11 cellular contexts compared by ENCODE assay signal in the genomic region with DNA sequence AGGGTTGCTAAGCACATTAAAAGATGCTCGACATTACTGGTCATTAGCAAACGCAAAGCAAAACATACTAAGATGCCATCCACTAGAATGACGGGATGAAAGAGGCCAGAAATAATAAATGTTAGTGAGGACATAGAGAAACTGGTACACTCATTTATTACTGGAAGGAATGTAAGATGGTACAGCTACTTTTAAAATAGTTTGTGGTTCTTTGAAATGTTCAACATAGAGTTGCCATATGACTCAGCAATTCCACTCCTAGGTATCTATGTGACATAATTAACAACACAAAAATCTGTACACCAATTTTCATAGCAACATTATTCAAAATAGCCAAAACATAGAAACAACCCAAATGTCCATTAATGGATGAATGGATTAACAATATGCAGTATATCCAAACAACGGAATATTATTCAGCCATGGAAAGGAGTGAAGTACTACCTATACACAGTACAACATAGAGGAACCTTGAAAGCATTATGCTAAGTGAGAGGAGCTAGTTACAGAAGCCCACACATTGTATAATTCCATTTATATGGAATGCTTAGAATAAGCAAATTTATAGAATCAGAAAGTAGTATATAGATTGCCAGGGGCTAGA.
A peak's percentile ranks its signal among the peaks of the same experiment; 100 is the strongest.
DNase-seq lines count a peak whose midpoint lies in the region; ATAC-seq lines count a peak whose summit lies in the region.
"Had no signal": no experiment of that assay in that cellular context is flagged by ENCODE, and none has a peak within 500 bp of the region (broad histone marks: within the 10 kb centered on the region; RNA-seq: fewer than 3 reads in every experiment).

No MANE protein-coding gene starts in this region.

- no peak overlapping the region for H2BK15ac ChIP-seq in mesendoderm (replicated peaks; ENCODE audit: low read depth)

- intact Hi-C loops in activated T-helper 1 cell treated with anti-CD3 and anti-CD28 coated beads, Interleukin-12 subunit alpha, Interleukin-12 subunit beta, Interleukin-2, Interleukin-4 antibody, amounts not matched to agents 30 ng/mL and 10 ng/mL and 1 ng/mL, durations not matched to agents 14 hours and 24 hours and 36 hours (cut with micrococcal nuclease): loop anchor here (5.0 kb wide), 1 partner anchor 378 kb away; no protein-coding TSS in a partner anchor

- H3K27ac Mint-ChIP-seq in activated naive CD4-positive, alpha-beta T cell treated with anti-CD3 and anti-CD28 coated beads, Interleukin-2, amount 50 U/mL, for 24 hours: peak overlapping the region; percentile 89
- peak overlapping the region; percentile 73 for H3K27ac Mint-ChIP-seq in activated T-helper 1 cell treated with anti-CD3 and anti-CD28 coated beads, Interleukin-12 subunit alpha, Interleukin-12 subunit beta, Interleukin-2, Interleukin-4 antibody, amounts not matched to agents 30 ng/mL and 10 ng/mL and 1 ng/mL, durations not matched to agents 14 hours and 24 hours and 36 hours
- H3K27ac Mint-ChIP-seq in stimulated activated naive CD8-positive, alpha-beta T cell treated with anti-CD3 and anti-CD28 coated beads, Interleukin-15, amount 100 ng/mL, for 72 hours: peak overlapping the region; percentile 69 to 91
- H3K27ac Mint-ChIP-seq: activated B cell treated with CpG ODN at 0.5 μM for 24 hours, immature natural killer cell had no signal

- ATAC-seq in HG02798 (IDR thresholded peaks at IDR 0.05; ENCODE audit: poor library complexity, unreplicated experiment): peak; percentile 37
- ATAC-seq in stimulated activated naive CD8-positive, alpha-beta T cell treated with anti-CD3 and anti-CD28 coated beads, Interleukin-15, amount 100 ng/mL, for 72 hours: peak; percentile 31
- no peak for ATAC-seq in HG03460 (IDR thresholded peaks at IDR 0.05; ENCODE audit: unreplicated experiment)

- no peak overlapping the region for H3K4ac ChIP-seq in mesendoderm (ENCODE audit: low read depth, low read length)

- no peak overlapping the region for H4K8ac ChIP-seq in mesendoderm (ENCODE audit: low read depth, low read length)

- H3K4me1 Mint-ChIP-seq in activated naive CD4-positive, alpha-beta T cell treated with anti-CD3 and anti-CD28 coated beads, Interleukin-2, amount 50 U/mL, for 24 hours: peaks cover 76% of the 10 kb centered on the region
- H3K4me1 Mint-ChIP-seq in activated T-helper 1 cell treated with anti-CD3 and anti-CD28 coated beads, Interleukin-12 subunit alpha, Interleukin-12 subunit beta, Interleukin-2, Interleukin-4 antibody, amounts not matched to agents 30 ng/mL and 10 ng/mL and 1 ng/mL, durations not matched to agents 14 hours and 24 hours and 36 hours (ENCODE audit: low read depth): peaks cover 39% of the 10 kb centered on the region
- H3K4me1 Mint-ChIP-seq in stimulated activated naive CD8-positive, alpha-beta T cell treated with anti-CD3 and anti-CD28 coated beads, Interleukin-15, amount 100 ng/mL, for 72 hours: peaks cover 59% of the 10 kb centered on the region

- no CpG with 5 or more reads among the region's 4 CpGs for WGBS in mesendoderm (ENCODE audit: extremely low coverage, insufficient coverage, low lambda C conversion rate)

- H3K4me2 ChIP-seq in mesendoderm (ENCODE audit: low read length): no peak overlapping the region

- H3K27me3 ChIP-seq in mesendoderm (ENCODE audit: insufficient read depth, low read length, poor library complexity): no peaks in the 10 kb centered on the region
- H3K27me3 ChIP-seq: colonic mucosa had no signal

- H3K36me3 ChIP-seq in mesendoderm (ENCODE audit: control insufficient read depth, insufficient read depth, low read length): no peaks in the 10 kb centered on the region
- H3K36me3 ChIP-seq: colonic mucosa had no signal

- no peak overlapping the region for H2BK5ac ChIP-seq in mesendoderm (ENCODE audit: low read length)

- H3K36me3 Mint-ChIP-seq in activated naive CD4-positive, alpha-beta T cell treated with anti-CD3 and anti-CD28 coated beads, Interleukin-2, amount 50 U/mL, for 24 hours: no peaks in the 10 kb centered on the region
- peaks cover 6% of the 10 kb centered on the region for H3K36me3 Mint-ChIP-seq in activated T-helper 1 cell treated with anti-CD3 and anti-CD28 coated beads, Interleukin-12 subunit alpha, Interleukin-12 subunit beta, Interleukin-2, Interleukin-4 antibody, amounts not matched to agents 30 ng/mL and 10 ng/mL and 1 ng/mL, durations not matched to agents 14 hours and 24 hours and 36 hours (ENCODE audit: low read depth)

- H3K4me3 Mint-ChIP-seq in activated naive CD4-positive, alpha-beta T cell treated with anti-CD3 and anti-CD28 coated beads, Interleukin-2, amount 50 U/mL, for 24 hours: peak overlapping the region; percentile 37
- H3K4me3 Mint-ChIP-seq in activated T-helper 1 cell treated with anti-CD3 and anti-CD28 coated beads, Interleukin-12 subunit alpha, Interleukin-12 subunit beta, Interleukin-2, Interleukin-4 antibody, amounts not matched to agents 30 ng/mL and 10 ng/mL and 1 ng/mL, durations not matched to agents 14 hours and 24 hours and 36 hours: no peak overlapping the region
- H3K4me3 Mint-ChIP-seq in stimulated activated naive CD8-positive, alpha-beta T cell treated with anti-CD3 and anti-CD28 coated beads, Interleukin-15, amount 100 ng/mL, for 72 hours: peak overlapping the region in 1 of 2 donors; percentile 41
- H3K4me3 Mint-ChIP-seq: activated B cell treated with CpG ODN at 0.5 μM for 24 hours, immature natural killer cell had no signal

- H3K4me1 ChIP-seq in mesendoderm (ENCODE audit: control insufficient read depth, low read depth, low read length): no peaks in the 10 kb centered on the region
- H3K4me1 ChIP-seq: colonic mucosa had no signal

- no peak overlapping the region for H4K5ac ChIP-seq in mesendoderm (ENCODE audit: low read length)

- no peaks in the 10 kb centered on the region for H3K79me2 ChIP-seq in mesendoderm (ENCODE audit: control insufficient read depth, insufficient read depth, low read length)

- no peak overlapping the region for H3K4me3 ChIP-seq in mesendoderm (ENCODE audit: low read length)
- H3K4me3 ChIP-seq: colonic mucosa had no signal

- H3K56ac ChIP-seq in mesendoderm (ENCODE audit: low read length): no peak overlapping the region

- peaks cover 12% of the 10 kb centered on the region for H3K9me3 Mint-ChIP-seq in activated naive CD4-positive, alpha-beta T cell treated with anti-CD3 and anti-CD28 coated beads, Interleukin-2, amount 50 U/mL, for 24 hours
- H3K9me3 Mint-ChIP-seq in activated T-helper 1 cell treated with anti-CD3 and anti-CD28 coated beads, Interleukin-12 subunit alpha, Interleukin-12 subunit beta, Interleukin-2, Interleukin-4 antibody, amounts not matched to agents 30 ng/mL and 10 ng/mL and 1 ng/mL, durations not matched to agents 14 hours and 24 hours and 36 hours: peaks cover 9% of the 10 kb centered on the region
- peaks cover 17 to 23% of the 10 kb centered on the region in 2 donors for H3K9me3 Mint-ChIP-seq in stimulated activated naive CD8-positive, alpha-beta T cell treated with anti-CD3 and anti-CD28 coated beads, Interleukin-15, amount 100 ng/mL, for 72 hours
- H3K9me3 Mint-ChIP-seq: activated B cell treated with CpG ODN at 0.5 μM for 24 hours, immature natural killer cell had no signal

- no peak overlapping the region for H3K27ac ChIP-seq in mesendoderm (ENCODE audit: low read depth, low read length)
- H3K27ac ChIP-seq: colonic mucosa had no signal

- H3K23ac ChIP-seq in mesendoderm (ENCODE audit: low read length): no peak overlapping the region

- H3K79me1 ChIP-seq in mesendoderm (ENCODE audit: low read length): no peaks in the 10 kb centered on the region

- no peaks in the 10 kb centered on the region for H3K27me3 Mint-ChIP-seq in activated naive CD4-positive, alpha-beta T cell treated with anti-CD3 and anti-CD28 coated beads, Interleukin-2, amount 50 U/mL, for 24 hours
- peaks cover 7% of the 10 kb centered on the region for H3K27me3 Mint-ChIP-seq in activated T-helper 1 cell treated with anti-CD3 and anti-CD28 coated beads, Interleukin-12 subunit alpha, Interleukin-12 subunit beta, Interleukin-2, Interleukin-4 antibody, amounts not matched to agents 30 ng/mL and 10 ng/mL and 1 ng/mL, durations not matched to agents 14 hours and 24 hours and 36 hours (ENCODE audit: insufficient read depth)
- no peaks in the 10 kb centered on the region for H3K27me3 Mint-ChIP-seq in stimulated activated naive CD8-positive, alpha-beta T cell treated with anti-CD3 and anti-CD28 coated beads, Interleukin-15, amount 100 ng/mL, for 72 hours

- H2AK5ac ChIP-seq in mesendoderm (ENCODE audit: low read length): no peak overlapping the region

- no peak overlapping the region for H2BK120ac ChIP-seq in mesendoderm (ENCODE audit: low read depth, low read length)

- H3K9ac ChIP-seq in mesendoderm (ENCODE audit: low read length): no peak overlapping the region

- H3K18ac ChIP-seq in mesendoderm (ENCODE audit: low read length): no peak overlapping the region

- no peak for DNase-seq in activated naive CD4-positive, alpha-beta T cell treated with anti-CD3 and anti-CD28 coated beads, Interleukin-2, amount 50 U/mL, for 16 hours
- DNase-seq in activated T-helper 1 cell treated with anti-CD3 and anti-CD28 coated beads, Interleukin-12 subunit alpha, Interleukin-12 subunit beta, Interleukin-2, Interleukin-4 antibody, amounts not matched to agents 30 ng/mL and 10 ng/mL and 1 ng/mL, durations not matched to agents 14 hours and 24 hours and 36 hours (ENCODE audit: low spot score): no peak
- no peak for DNase-seq in stimulated activated naive CD8-positive, alpha-beta T cell treated with anti-CD3 and anti-CD28 coated beads, Interleukin-15, amount 100 ng/mL, for 72 hours
- no peak for DNase-seq in mesendoderm
- no peak for DNase-seq in NCI-H526 treated with DMSO at 0.1 percent for 48 hours (lab: John Stamatoyannopoulos, UW)
- DNase-seq: activated B cell treated with CpG ODN at 0.5 μM for 24 hours, colonic mucosa, immature natural killer cell had no signal
